In the genomic region with DNA sequence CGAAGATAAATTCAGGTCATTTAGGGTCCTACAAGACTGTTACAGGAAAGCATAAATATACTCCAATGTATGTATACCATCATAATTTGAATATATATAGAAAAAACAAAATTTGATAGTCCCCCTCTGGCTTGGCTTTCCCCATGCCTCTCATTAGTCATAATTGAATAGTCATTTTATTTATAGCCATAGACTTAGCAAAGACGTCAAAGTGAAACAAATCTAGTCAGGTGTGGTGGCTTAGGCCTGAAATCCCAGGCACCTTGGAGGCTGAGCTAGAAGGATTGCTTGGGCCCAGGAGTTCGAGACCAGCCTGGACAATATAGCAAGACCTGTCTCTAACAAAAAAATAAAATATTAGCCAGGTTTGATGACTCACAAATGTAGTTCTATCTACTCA, we compare ENCODE assay signal across 30 cellular contexts.
"Had no signal": no experiment of that assay in that cellular context is flagged by ENCODE, and none has a peak within 500 bp of the region (broad histone marks: within the 10 kb centered on the region; RNA-seq: fewer than 3 reads in every experiment).

No MANE protein-coding gene starts in this region.

- H3K36me3 Mint-ChIP-seq: natural killer cell treated with Interleukin-12 subunit alpha and Interleukin-12 subunit beta and Interleukin-15 and Interleukin-18, amount 100 ng/mL, for 72 hours; stimulated activated effector memory CD8-positive, alpha-beta T cell treated with anti-CD3 and anti-CD28 coated beads, Interleukin-12 subunit alpha, Interleukin-12 subunit beta, amount 100 ng/mL, for 72 hours; type B pancreatic cell had no signal

- FAIRE-seq: small intestine had no signal

- H3K4me1 Mint-ChIP-seq: neural crest cell; stimulated activated effector memory CD8-positive, alpha-beta T cell treated with anti-CD3 and anti-CD28 coated beads, Interleukin-12 subunit alpha, Interleukin-12 subunit beta, amount 100 ng/mL, for 72 hours had no signal

- H3K9me3 Mint-ChIP-seq: natural killer cell treated with Interleukin-12 subunit alpha and Interleukin-12 subunit beta and Interleukin-15 and Interleukin-18, amount 100 ng/mL, for 72 hours; stimulated activated effector memory CD8-positive, alpha-beta T cell treated with anti-CD3 and anti-CD28 coated beads, Interleukin-12 subunit alpha, Interleukin-12 subunit beta, amount 100 ng/mL, for 72 hours had no signal

- H3K79me2 ChIP-seq: parathyroid adenoma had no signal

- H3K4me3 Mint-ChIP-seq: naive thymus-derived CD8-positive, alpha-beta T cell; natural killer cell treated with Interleukin-12 subunit alpha and Interleukin-12 subunit beta and Interleukin-15 and Interleukin-18, amount 100 ng/mL, for 72 hours; nephron progenitor cell; neural crest cell; stimulated activated effector memory CD8-positive, alpha-beta T cell treated with anti-CD3 and anti-CD28 coated beads, Interleukin-12 subunit alpha, Interleukin-12 subunit beta, amount 100 ng/mL, for 72 hours; stimulated activated naive CD8-positive, alpha-beta T cell treated with anti-CD3 and anti-CD28 coated beads, Interleukin-15, amount 100 ng/mL, for 72 hours; type B pancreatic cell had no signal

- H3K27me3 ChIP-seq: ovary, right lobe of liver, sigmoid colon, suprapubic skin, testis, tibial artery, transverse colon, upper lobe of right lung, uterus had no signal

- H3K9ac ChIP-seq: parathyroid adenoma had no signal

- H3K27ac ChIP-seq: ovary, parathyroid adenoma, psoas muscle, right lobe of liver, sigmoid colon, suprapubic skin, testis, tibial artery, transverse colon, upper lobe of right lung, uterus had no signal

- ATAC-seq: naive thymus-derived CD8-positive, alpha-beta T cell; natural killer cell treated with Interleukin-12 subunit alpha and Interleukin-12 subunit beta and Interleukin-15 and Interleukin-18, amount 100 ng/mL, for 72 hours; right cardiac atrium; right lobe of liver; stimulated activated effector memory CD8-positive, alpha-beta T cell treated with anti-CD3 and anti-CD28 coated beads, Interleukin-12 subunit alpha, Interleukin-12 subunit beta, amount 100 ng/mL, for 72 hours; stimulated activated naive CD8-positive, alpha-beta T cell treated with anti-CD3 and anti-CD28 coated beads, Interleukin-15, amount 100 ng/mL, for 72 hours; stimulated activated naive CD8-positive, alpha-beta T cell treated with anti-CD3 and anti-CD28 coated beads, Interleukin-15, Interleukin-2, amounts not matched to agents 100 U/mL and 50 U/mL, for 24 hours; upper lobe of right lung had no signal

- H3K4me1 ChIP-seq: parathyroid adenoma, right lobe of liver, sigmoid colon, suprapubic skin, testis, tibial artery, transverse colon, upper lobe of right lung, uterus had no signal

- H3K27me3 Mint-ChIP-seq: type B pancreatic cell had no signal

- H3K4me3 ChIP-seq: ovary, psoas muscle, right lobe of liver, sigmoid colon, suprapubic skin, testis, tibial artery, transverse colon, upper lobe of right lung, uterus had no signal

- H3K27ac Mint-ChIP-seq: naive thymus-derived CD8-positive, alpha-beta T cell; natural killer cell treated with Interleukin-12 subunit alpha and Interleukin-12 subunit beta and Interleukin-15 and Interleukin-18, amount 100 ng/mL, for 72 hours; nephron progenitor cell; progenitor cell of endocrine pancreas; stimulated activated effector memory CD8-positive, alpha-beta T cell treated with anti-CD3 and anti-CD28 coated beads, Interleukin-12 subunit alpha, Interleukin-12 subunit beta, amount 100 ng/mL, for 72 hours; stimulated activated naive CD8-positive, alpha-beta T cell treated with anti-CD3 and anti-CD28 coated beads, Interleukin-15, amount 100 ng/mL, for 72 hours; type B pancreatic cell had no signal

- H2AFZ ChIP-seq: parathyroid adenoma had no signal

- H3K36me3 ChIP-seq: ovary, right lobe of liver, sigmoid colon, suprapubic skin, tibial artery, transverse colon, upper lobe of right lung, uterus had no signal

- H3K9me3 ChIP-seq: ovary, right lobe of liver, sigmoid colon, suprapubic skin, testis, transverse colon, upper lobe of right lung, uterus had no signal

- DNase-seq: naive thymus-derived CD8-positive, alpha-beta T cell; nephron progenitor cell; occipital lobe; ovary; posterior cingulate gyrus; psoas muscle; right cardiac atrium; right lobe of liver; sigmoid colon; small intestine; stimulated activated CD4-positive, alpha-beta T cell treated with anti-CD3 and anti-CD28 coated beads, Interleukin-15, amount 100 ng/mL, for 24 hours; stimulated activated CD4-positive, alpha-beta T cell treated with anti-CD3 and anti-CD28 coated beads, Interleukin-2, amount 100 ng/mL, for 24 hours; stimulated activated CD4-positive, alpha-beta T cell treated with anti-CD3 and anti-CD28 coated beads, Interleukin-2, amount 100 ng/mL, for 48 hours; stimulated activated CD4-positive, alpha-beta T cell treated with anti-CD3 and anti-CD28 coated beads, Interleukin-4, amount 100 ng/mL, for 24 hours; stimulated activated naive CD4-positive, alpha-beta T cell; stimulated activated naive CD8-positive, alpha-beta T cell treated with anti-CD3 and anti-CD28 coated beads, Interleukin-15, amount 100 ng/mL, for 72 hours; stimulated activated naive CD8-positive, alpha-beta T cell treated with anti-CD3 and anti-CD28 coated beads, Interleukin-15, Interleukin-2, amounts not matched to agents 100 U/mL and 50 U/mL, for 24 hours; substantia nigra; testis; tibial artery; transverse colon; upper lobe of right lung; uterus had no signal
